Comparison of ENCODE assay signal across 1 cellular context in the genomic region with DNA sequence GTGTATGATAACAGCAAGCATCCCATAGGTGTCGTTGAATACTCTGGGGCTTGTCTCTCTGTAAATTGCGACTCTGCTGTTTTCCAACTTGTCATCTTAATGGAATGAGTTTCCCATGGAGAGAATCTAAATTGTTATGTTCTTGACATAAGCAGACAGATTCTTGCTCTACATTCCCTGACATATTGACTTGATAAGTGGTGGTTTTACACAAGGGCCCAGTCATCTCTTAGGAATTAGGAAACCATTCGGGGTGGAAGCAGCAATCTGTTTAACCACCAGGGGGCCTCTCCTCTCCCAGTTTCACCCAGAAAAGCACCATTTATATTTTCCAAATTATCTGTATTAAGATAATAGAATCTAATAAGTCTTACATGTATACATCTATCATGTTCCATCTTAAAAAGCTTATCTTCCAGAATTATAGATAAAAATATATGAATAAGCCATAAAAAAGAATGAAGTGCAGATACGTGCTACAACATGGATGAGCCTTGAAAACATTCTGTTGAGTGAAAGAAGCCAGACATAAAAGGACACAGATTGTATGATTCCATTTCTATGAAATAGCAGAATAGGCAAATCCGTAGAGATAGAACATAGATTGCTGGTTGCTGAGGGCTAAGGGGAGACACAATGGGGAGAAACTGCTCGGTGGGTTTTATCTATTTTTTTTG.
TF ChIP-seq lines count a peak whose summit lies in the region.

No MANE protein-coding gene starts in this region.

TF ChIP-seq in SK-N-SH, 30 proteins besides CTCF, POLR2A, EP300 and RAD21 (continued from another document):
- TF ChIP-seq, protein P1, sequence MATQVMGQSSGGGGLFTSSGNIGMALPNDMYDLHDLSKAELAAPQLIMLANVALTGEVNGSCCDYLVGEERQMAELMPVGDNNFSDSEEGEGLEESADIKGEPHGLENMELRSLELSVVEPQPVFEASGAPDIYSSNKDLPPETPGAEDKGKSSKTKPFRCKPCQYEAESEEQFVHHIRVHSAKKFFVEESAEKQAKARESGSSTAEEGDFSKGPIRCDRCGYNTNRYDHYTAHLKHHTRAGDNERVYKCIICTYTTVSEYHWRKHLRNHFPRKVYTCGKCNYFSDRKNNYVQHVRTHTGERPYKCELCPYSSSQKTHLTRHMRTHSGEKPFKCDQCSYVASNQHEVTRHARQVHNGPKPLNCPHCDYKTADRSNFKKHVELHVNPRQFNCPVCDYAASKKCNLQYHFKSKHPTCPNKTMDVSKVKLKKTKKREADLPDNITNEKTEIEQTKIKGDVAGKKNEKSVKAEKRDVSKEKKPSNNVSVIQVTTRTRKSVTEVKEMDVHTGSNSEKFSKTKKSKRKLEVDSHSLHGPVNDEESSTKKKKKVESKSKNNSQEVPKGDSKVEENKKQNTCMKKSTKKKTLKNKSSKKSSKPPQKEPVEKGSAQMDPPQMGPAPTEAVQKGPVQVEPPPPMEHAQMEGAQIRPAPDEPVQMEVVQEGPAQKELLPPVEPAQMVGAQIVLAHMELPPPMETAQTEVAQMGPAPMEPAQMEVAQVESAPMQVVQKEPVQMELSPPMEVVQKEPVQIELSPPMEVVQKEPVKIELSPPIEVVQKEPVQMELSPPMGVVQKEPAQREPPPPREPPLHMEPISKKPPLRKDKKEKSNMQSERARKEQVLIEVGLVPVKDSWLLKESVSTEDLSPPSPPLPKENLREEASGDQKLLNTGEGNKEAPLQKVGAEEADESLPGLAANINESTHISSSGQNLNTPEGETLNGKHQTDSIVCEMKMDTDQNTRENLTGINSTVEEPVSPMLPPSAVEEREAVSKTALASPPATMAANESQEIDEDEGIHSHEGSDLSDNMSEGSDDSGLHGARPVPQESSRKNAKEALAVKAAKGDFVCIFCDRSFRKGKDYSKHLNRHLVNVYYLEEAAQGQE (IDR thresholded peaks at IDR 0.05; ENCODE audit: low read depth, low read length), result no peak
- TF ChIP-seq MEF2A (IDR thresholded peaks at IDR 0.05; ENCODE audit: borderline replicate concordance, low read depth), result no peak
- TF ChIP-seq GABPA (IDR thresholded peaks at IDR 0.05; ENCODE audit: low read depth), result no peak
- TF ChIP-seq RFX5 (IDR thresholded peaks at IDR 0.05; ENCODE audit: low read length), result no peak
- TF ChIP-seq, protein P2, sequence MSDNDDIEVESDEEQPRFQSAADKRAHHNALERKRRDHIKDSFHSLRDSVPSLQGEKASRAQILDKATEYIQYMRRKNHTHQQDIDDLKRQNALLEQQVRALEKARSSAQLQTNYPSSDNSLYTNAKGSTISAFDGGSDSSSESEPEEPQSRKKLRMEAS (IDR thresholded peaks at IDR 0.05; ENCODE audit: low read depth), result no peak
- TF ChIP-seq, protein P3, sequence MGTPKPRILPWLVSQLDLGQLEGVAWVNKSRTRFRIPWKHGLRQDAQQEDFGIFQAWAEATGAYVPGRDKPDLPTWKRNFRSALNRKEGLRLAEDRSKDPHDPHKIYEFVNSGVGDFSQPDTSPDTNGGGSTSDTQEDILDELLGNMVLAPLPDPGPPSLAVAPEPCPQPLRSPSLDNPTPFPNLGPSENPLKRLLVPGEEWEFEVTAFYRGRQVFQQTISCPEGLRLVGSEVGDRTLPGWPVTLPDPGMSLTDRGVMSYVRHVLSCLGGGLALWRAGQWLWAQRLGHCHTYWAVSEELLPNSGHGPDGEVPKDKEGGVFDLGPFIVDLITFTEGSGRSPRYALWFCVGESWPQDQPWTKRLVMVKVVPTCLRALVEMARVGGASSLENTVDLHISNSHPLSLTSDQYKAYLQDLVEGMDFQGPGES (IDR thresholded peaks at IDR 0.05; ENCODE audit: low read depth, low read length), result no peak
- no peak for TF ChIP-seq NRF1 (IDR thresholded peaks at IDR 0.05; ENCODE audit: low read depth, low read length)
- TF ChIP-seq TEAD4 (IDR thresholded peaks at IDR 0.05; ENCODE audit: borderline replicate concordance, insufficient read depth), result 0 out of 2 replicates have a peak, but pooled peaks have one; percentile 58
- TF ChIP-seq CHD2 (IDR thresholded peaks at IDR 0.05; ENCODE audit: low read length, partially characterized antibody), result peak; percentile 5
- peak; percentile 73 for TF ChIP-seq SMC3 (IDR thresholded peaks at IDR 0.05; ENCODE audit: low read depth, low read length)
- TF ChIP-seq, protein P4, sequence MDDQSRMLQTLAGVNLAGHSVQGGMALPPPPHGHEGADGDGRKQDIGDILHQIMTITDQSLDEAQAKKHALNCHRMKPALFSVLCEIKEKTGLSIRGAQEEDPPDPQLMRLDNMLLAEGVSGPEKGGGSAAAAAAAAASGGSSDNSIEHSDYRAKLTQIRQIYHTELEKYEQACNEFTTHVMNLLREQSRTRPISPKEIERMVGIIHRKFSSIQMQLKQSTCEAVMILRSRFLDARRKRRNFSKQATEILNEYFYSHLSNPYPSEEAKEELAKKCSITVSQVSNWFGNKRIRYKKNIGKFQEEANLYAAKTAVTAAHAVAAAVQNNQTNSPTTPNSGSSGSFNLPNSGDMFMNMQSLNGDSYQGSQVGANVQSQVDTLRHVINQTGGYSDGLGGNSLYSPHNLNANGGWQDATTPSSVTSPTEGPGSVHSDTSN (IDR thresholded peaks at IDR 0.05), result peak; percentile 92
- TF ChIP-seq FOSL2 (IDR thresholded peaks at IDR 0.05; ENCODE audit: borderline replicate concordance, low read depth), result peak; percentile 88
- TF ChIP-seq JUND (IDR thresholded peaks at IDR 0.05), result peak; percentile 92
- no peak for TF ChIP-seq YY1 (IDR thresholded peaks at IDR 0.05; ENCODE audit: low read depth)
- 0 out of 2 replicates have a peak, but pooled peaks have one; percentile 15 for TF ChIP-seq TAF1 (IDR thresholded peaks at IDR 0.05; ENCODE audit: borderline replicate concordance, low read depth, low read length)
